Comparison of ENCODE assay signal across 1 cellular context in the genomic region with DNA sequence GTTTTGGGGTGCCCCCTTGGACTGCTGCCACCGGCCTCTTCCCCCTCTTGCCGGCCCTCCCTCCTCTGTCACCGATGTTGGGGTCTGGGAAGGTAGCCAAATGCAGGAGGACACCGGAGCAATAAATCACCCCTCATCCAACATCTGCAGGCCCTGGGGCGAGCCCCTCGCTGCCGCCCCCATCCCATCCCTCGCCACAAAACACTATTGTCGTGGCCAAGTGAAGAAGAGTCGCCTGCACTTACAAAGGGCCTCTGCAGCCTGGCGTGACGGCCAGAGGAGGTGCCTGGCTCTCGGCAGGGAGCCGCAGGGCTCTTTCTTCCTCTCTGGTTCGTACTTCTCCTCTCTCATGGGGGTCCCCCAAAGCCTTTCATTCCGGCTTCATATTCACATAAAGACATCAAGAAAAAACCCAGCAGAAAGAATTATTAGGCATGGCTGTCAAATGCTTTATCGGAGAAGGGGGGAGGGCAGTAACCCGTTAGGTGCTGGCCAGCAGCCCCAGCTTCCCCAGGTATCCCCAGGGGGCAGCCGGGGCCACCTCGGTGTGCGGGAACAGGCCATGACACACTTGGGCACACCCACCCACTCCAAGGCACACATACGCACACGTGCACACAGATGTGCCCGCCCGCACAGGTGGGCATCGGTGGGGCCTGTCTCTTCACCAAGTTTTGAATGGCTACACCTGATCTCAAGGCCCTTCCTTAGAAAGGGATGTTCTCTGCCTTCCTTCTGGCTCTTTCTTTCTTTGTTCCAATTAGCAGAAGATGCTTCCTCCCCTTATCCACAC.
TF ChIP-seq lines count a peak whose summit lies in the region.

No MANE protein-coding gene starts in this region.

TF ChIP-seq in H1, 55 proteins besides CTCF, POLR2A, EP300 and RAD21:
- TF ChIP-seq SIN3A (conservative IDR thresholded peaks at IDR 0.05 in 1 of 2, IDR thresholded peaks at IDR 0.05 in 1 of 2; ENCODE audit: low read depth in 1 of 2, low read length in 2 of 2) (no peak), KDM5A (IDR thresholded peaks at IDR 0.05; ENCODE audit: low read length) (no peak), YY1 (IDR thresholded peaks at IDR 0.05; ENCODE audit: low read depth, low read length) (no peak), SRF (IDR thresholded peaks at IDR 0.05; ENCODE audit: low read depth, low read length) (no peak), TAF7 (optimal IDR thresholded peaks at IDR 0.05; ENCODE audit: borderline replicate concordance, low read depth, low read length) (no peak), JUND (IDR thresholded peaks at IDR 0.05; ENCODE audit: low read length) (no peak), HDAC2 (IDR thresholded peaks at IDR 0.05; ENCODE audit: borderline replicate concordance in 1 of 2, low read depth in 2 of 2, low read length in 2 of 2) (no peak), RFX5 (IDR thresholded peaks at IDR 0.05; ENCODE audit: borderline replicate concordance, low read depth, low read length) (no peak), SP2 (IDR thresholded peaks at IDR 0.05; ENCODE audit: low read length) (no peak), SP1 (IDR thresholded peaks at IDR 0.05; ENCODE audit: low read depth, low read length) (no peak), SIX5 (IDR thresholded peaks at IDR 0.05; ENCODE audit: low read depth, low read length) (no peak), SUZ12 (IDR thresholded peaks at IDR 0.05; ENCODE audit: low read length) (no peak), POU5F1 (IDR thresholded peaks at IDR 0.05; ENCODE audit: low read depth, low read length) (no peak)
- TF ChIP-seq, protein P1, sequence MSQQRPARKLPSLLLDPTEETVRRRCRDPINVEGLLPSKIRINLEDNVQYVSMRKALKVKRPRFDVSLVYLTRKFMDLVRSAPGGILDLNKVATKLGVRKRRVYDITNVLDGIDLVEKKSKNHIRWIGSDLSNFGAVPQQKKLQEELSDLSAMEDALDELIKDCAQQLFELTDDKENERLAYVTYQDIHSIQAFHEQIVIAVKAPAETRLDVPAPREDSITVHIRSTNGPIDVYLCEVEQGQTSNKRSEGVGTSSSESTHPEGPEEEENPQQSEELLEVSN (IDR thresholded peaks at IDR 0.05): no peak
